ENCODE assay signal across 8 cellular contexts in the genomic region with DNA sequence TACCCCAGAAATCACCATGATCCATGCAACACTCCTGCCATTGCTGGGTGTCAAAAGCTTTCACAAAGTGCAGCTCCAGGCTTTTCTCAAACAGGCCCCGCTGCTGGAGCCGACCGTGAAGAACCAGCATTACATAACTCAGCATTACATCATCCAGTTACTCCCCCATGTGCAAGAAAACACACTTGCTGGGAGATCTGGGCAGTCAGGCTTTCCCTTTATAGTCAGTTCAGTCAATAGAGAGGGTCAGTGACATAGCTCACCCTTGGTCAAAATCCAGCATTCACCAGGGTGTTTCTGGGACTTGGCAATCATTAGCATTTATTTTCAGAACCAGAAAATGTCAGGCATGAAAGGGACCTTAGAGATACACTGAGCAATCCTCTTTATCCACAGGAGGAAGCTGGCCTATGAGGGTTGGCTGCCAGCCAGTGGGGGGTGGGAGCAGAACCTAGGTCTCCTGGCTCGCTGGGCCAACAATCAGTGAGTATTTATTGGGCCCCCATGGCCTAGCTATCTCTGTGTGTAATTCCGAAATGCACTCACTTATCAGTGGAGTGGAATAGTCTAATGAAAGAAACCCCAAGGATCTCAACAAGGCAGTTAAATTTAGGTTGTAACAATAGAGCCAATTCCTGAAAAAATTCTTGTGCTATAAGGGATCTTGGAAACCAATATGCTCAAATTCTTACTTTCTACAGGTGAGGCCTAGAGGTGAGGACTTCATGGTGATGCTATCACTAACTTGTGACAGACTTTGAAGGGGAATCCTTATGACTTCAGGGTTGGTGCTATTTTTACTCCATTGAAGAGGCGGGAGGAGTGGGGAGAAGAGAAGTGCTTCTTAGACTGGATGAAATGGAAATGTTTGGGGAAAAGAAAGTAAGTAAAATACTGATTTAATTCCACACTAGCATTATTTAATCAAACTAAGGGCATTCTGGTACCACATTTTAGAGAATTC.
A peak's percentile ranks its signal among the peaks of the same experiment; 100 is the strongest.
DNase-seq lines count a peak whose midpoint lies in the region; TF ChIP-seq lines count a peak whose summit lies in the region.

No MANE protein-coding gene starts in this region.

- H3K4me1 ChIP-seq in BLaER1 treated with 17β-estradiol and CSF1 and Interleukin-3, amounts not matched to agents 10 nM and 100 nM: peaks cover 6 to 23% (median 10%) of the 10 kb centered on the region in 10 experiments; a peak in 18 of 20 replicates

- peaks cover 0 to 73% (median 28%) of the 10 kb centered on the region in 11 experiments; a peak in 18 of 22 replicates for H3K36me3 ChIP-seq in BLaER1 treated with 17β-estradiol and CSF1 and Interleukin-3, amounts not matched to agents 10 nM and 100 nM

- DNase-seq in NCI-H446 (lab: John Stamatoyannopoulos, UW) (peak; percentile 7 to 63), coronary artery (ENCODE audit: low spot score) (no peak), midbrain (lab: John Stamatoyannopoulos, UW) (peak; percentile 90), NCI-H748 treated with DMSO at 0.1 percent for 48 hours (lab: John Stamatoyannopoulos, UW) (no peak)
- DNase-seq in stimulated activated CD4-positive, alpha-beta T cell treated with anti-CD3 and anti-CD28 coated beads, Interleukin-15, amount 100 ng/mL, for 24 hours: no peak
- no peak for DNase-seq in activated T-cell treated with anti-CD3 and anti-CD28 coated beads, Interleukin-2, amount 50 U/mL, for 1 hour
- no peak for DNase-seq in activated CD4-positive, CD25-positive, alpha-beta regulatory T cell treated with anti-CD3 and anti-CD28 coated beads, Interleukin-2, amount 50 U/mL, for 72 hours

- H3K9ac ChIP-seq in BLaER1 treated with 17β-estradiol and CSF1 and Interleukin-3, amounts not matched to agents 10 nM and 100 nM: no peak overlapping the region

- H3K27ac ChIP-seq in BLaER1 treated with 17β-estradiol and CSF1 and Interleukin-3, amounts not matched to agents 10 nM and 100 nM: no peak overlapping the region
- peak overlapping the region; percentile 77 to 85 for H3K27ac ChIP-seq in coronary artery

- no peaks in the 10 kb centered on the region for H3K27me3 ChIP-seq in BLaER1 treated with 17β-estradiol and CSF1 and Interleukin-3, amounts not matched to agents 10 nM and 100 nM

- H3K9me3 ChIP-seq in BLaER1 treated with 17β-estradiol and CSF1 and Interleukin-3, amounts not matched to agents 10 nM and 100 nM (replicated peaks in 1 of 11): no peaks in the 10 kb centered on the region

- TF ChIP-seq CTCF in coronary artery (IDR thresholded peaks at IDR 0.05): no peak

- H3K4me3 ChIP-seq in BLaER1 treated with 17β-estradiol and CSF1 and Interleukin-3, amounts not matched to agents 10 nM and 100 nM: no peak overlapping the region
- peak overlapping the region; percentile 25 for H3K4me3 ChIP-seq in coronary artery

- H4K20me1 ChIP-seq in BLaER1 treated with 17β-estradiol and CSF1 and Interleukin-3, amounts not matched to agents 10 nM and 100 nM: peaks cover 0 to 74% (median 0%) of the 10 kb centered on the region in 11 experiments; a peak in 7 of 22 replicates

- peak overlapping the region; percentile 5 to 51 (median 18); a peak in 11 of 22 replicates for H3K4me2 ChIP-seq in BLaER1 treated with 17β-estradiol and CSF1 and Interleukin-3, amounts not matched to agents 10 nM and 100 nM

Comparison
In these comparisons a context has a peak if more than half of its experiments do, and no peak if none do; other contexts are left out.
1. H3K27ac ChIP-seq: peak in coronary artery (2 of 2); none in BLaER1 treated with 17β-estradiol and CSF1 and Interleukin-3, amounts not matched to agents 10 nM and 100 nM (0 of 11).
2. DNase-seq: peak in NCI-H446 (2 of 2) and midbrain (single experiment); none in coronary artery (single experiment), NCI-H748 treated with DMSO at 0.1 percent for 48 hours (single experiment), stimulated activated CD4-positive, alpha-beta T cell treated with anti-CD3 and anti-CD28 coated beads, Interleukin-15, amount 100 ng/mL, for 24 hours (single experiment), activated T-cell treated with anti-CD3 and anti-CD28 coated beads, Interleukin-2, amount 50 U/mL, for 1 hour (single experiment) and activated CD4-positive, CD25-positive, alpha-beta regulatory T cell treated with anti-CD3 and anti-CD28 coated beads, Interleukin-2, amount 50 U/mL, for 72 hours (single experiment).